In the genomic region with DNA sequence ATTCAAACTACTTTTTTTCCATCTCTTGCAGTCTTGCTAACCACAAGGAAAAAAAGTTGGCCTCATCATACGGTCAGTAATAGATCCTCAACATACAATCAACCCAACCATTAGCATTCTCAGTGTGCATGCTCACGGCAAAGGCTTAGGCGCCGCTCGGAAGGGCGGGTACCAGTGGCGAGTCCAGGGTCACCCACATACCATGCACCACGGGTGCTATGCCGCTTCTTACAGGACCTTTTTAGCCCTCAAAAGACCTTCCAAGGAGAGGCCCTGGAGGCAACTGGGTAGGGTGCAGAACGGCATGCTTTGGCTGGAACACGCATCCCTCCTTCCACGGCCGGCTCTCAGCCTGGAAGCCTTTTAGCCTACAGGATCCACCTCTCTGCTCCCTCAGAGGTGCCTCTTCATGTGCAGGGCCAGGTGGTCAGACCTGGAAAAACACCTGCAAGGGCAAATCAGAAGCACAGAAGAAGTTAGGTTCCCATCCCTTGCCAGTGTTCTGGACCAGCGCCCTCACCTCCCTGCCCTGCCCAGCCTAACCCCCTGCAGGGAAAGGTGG, we compare ENCODE assay signal across 10 cellular contexts. TPM values are rescaled to one million over a fixed set of nuclear protein-coding genes. Genes with fewer than 3 reads are reported as not detected.
DNase-seq lines count a peak whose midpoint lies in the region; ATAC-seq and TF ChIP-seq lines count a peak whose summit lies in the region.
"Had no signal": no experiment of that assay in that cellular context is flagged by ENCODE, and none has a peak within 500 bp of the region (broad histone marks: within the 10 kb centered on the region; RNA-seq: fewer than 3 reads in every experiment).

No MANE protein-coding gene starts in this region.

- no peak overlapping the region for H3K4me3 Mint-ChIP-seq in H9
- H3K4me3 Mint-ChIP-seq in activated T-helper 17 cell treated with anti-CD3 and anti-CD28 coated beads, Interleukin-2, amount 50 U/mL, for 72 hours, result peak overlapping the region; percentile 98

- no peak for TF ChIP-seq CTCF in H9 (conservative IDR thresholded peaks at IDR 0.05)
- no peak for TF ChIP-seq CTCF in fibroblast of villous mesenchyme (IDR thresholded peaks at IDR 0.05; ENCODE audit: insufficient read depth, low read depth, low read length)

- no peak overlapping the region for H3K27ac ChIP-seq in H9 (ENCODE audit: insufficient read length, low read depth, low read length)
- H3K27ac ChIP-seq: KMS-11, parathyroid adenoma had no signal

- no peak overlapping the region for H4K8ac ChIP-seq in H9 (replicated peaks; ENCODE audit: insufficient read length, low read depth, low read length)

- H2AK5ac ChIP-seq in H9 (ENCODE audit: insufficient read length, low read length), result no peak overlapping the region

- intact Hi-C loops in posterior vena cava (cut with DNase I), result no loop called here

- no peaks in the 10 kb centered on the region for H3K9me3 ChIP-seq in H9 (ENCODE audit: control insufficient read depth, low read depth, low read length)

- peaks cover 29% of the 10 kb centered on the region; the same call in 1 of the 2 replicates for H3K79me2 ChIP-seq in H9 (ENCODE audit: insufficient read depth, low read length)

- peaks cover 0 to 4% of the 10 kb centered on the region in 2 experiments; a peak in 3 of 5 replicates for H3K9me3 Mint-ChIP-seq in H9
- H3K9me3 Mint-ChIP-seq in activated T-helper 17 cell treated with anti-CD3 and anti-CD28 coated beads, Interleukin-2, amount 50 U/mL, for 72 hours, result no peaks in the 10 kb centered on the region

- no peak overlapping the region for H2AFZ ChIP-seq in H9 (ENCODE audit: low read length)
- H2AFZ ChIP-seq: parathyroid adenoma had no signal

- H3K79me1 ChIP-seq in H9 (ENCODE audit: insufficient read depth, low read depth, low read length, poor library complexity, severe bottlenecking), result peaks cover 7% of the 10 kb centered on the region

- H4K20me1 ChIP-seq in H9 (ENCODE audit: control insufficient read depth, insufficient read depth, insufficient read length), result peaks cover 3% of the 10 kb centered on the region

- peaks cover 63 to 74% (median 67%) of the 10 kb centered on the region in 3 experiments for H3K36me3 Mint-ChIP-seq in H9 (ENCODE audit: insufficient read depth in 1 of 3, low read depth in 3 of 3)
- H3K36me3 Mint-ChIP-seq in activated T-helper 17 cell treated with anti-CD3 and anti-CD28 coated beads, Interleukin-2, amount 50 U/mL, for 72 hours (ENCODE audit: low read depth), result peaks cover 99% of the 10 kb centered on the region

- H3K4me1 ChIP-seq in H9 (ENCODE audit: insufficient read depth, low read length), result peaks cover 9% of the 10 kb centered on the region; the same call in 1 of the 2 replicates
- H3K4me1 ChIP-seq: parathyroid adenoma had no signal

- no peak overlapping the region for H2BK12ac ChIP-seq in H9 (ENCODE audit: insufficient read length, low read depth, low read length)

- H3K4me2 ChIP-seq in H9 (ENCODE audit: insufficient read depth, insufficient read length, low read length), result no peak overlapping the region
- H3K4me2 ChIP-seq: KMS-11 had no signal

- peaks cover 48 to 53% of the 10 kb centered on the region in 2 experiments for H3K4me1 Mint-ChIP-seq in H9
- peaks cover 53% of the 10 kb centered on the region for H3K4me1 Mint-ChIP-seq in activated T-helper 17 cell treated with anti-CD3 and anti-CD28 coated beads, Interleukin-2, amount 50 U/mL, for 72 hours

- H3K23me2 ChIP-seq in H9 (ENCODE audit: insufficient read length, low read depth, low read length, poor library complexity, severe bottlenecking), result peaks cover 16% of the 10 kb centered on the region

- H3K27me3 ChIP-seq in H9 (ENCODE audit: insufficient read depth, low read length), result no peaks in the 10 kb centered on the region

- peak overlapping the region; percentile 90 for H3K4me3 ChIP-seq in fibroblast of villous mesenchyme (ENCODE audit: low read depth, low read length)
- H3K4me3 ChIP-seq in skeletal muscle cell (ENCODE audit: low read depth, low read length), result peak overlapping the region; percentile 24

- no peak overlapping the region for H3T11ph ChIP-seq in H9 (ENCODE audit: low read length)

- H3K27ac Mint-ChIP-seq in H9, result no peak overlapping the region
- H3K27ac Mint-ChIP-seq in activated T-helper 17 cell treated with anti-CD3 and anti-CD28 coated beads, Interleukin-2, amount 50 U/mL, for 72 hours, result peak overlapping the region; percentile 100

- ATAC-seq in activated T-helper 17 cell treated with anti-CD3 and anti-CD28 coated beads, Interleukin-2, amount 50 U/mL, for 72 hours (replicated peaks), result no peak
- no peak for ATAC-seq in HG02571 (IDR thresholded peaks at IDR 0.05; ENCODE audit: unreplicated experiment)

- WGBS in H9 (ENCODE audit: extremely low coverage, insufficient read length, low lambda C conversion rate), result no CpG with 5 or more reads among the region's 14 CpGs

- H3K56ac ChIP-seq in H9 (ENCODE audit: insufficient read length, low read depth, low read length), result no peak overlapping the region

- no peak overlapping the region for H2BK15ac ChIP-seq in H9 (ENCODE audit: low read depth, low read length)

- H4K5ac ChIP-seq in H9 (ENCODE audit: insufficient read length, low read depth, low read length), result no peak overlapping the region

- no peak overlapping the region for H3K9ac ChIP-seq in H9 (ENCODE audit: extremely low read depth, insufficient read length, low read length)
- H3K9ac ChIP-seq: KMS-11, parathyroid adenoma had no signal

- H3K27me3 Mint-ChIP-seq in H9 (ENCODE audit: low read depth), result no peaks in the 10 kb centered on the region; the same call in 1 of the 2 replicates
- H3K27me3 Mint-ChIP-seq in activated T-helper 17 cell treated with anti-CD3 and anti-CD28 coated beads, Interleukin-2, amount 50 U/mL, for 72 hours, result no peaks in the 10 kb centered on the region

- H3K23ac ChIP-seq in H9 (ENCODE audit: insufficient read length, low read depth, low read length), result no peak overlapping the region

- H3K4ac ChIP-seq in H9 (ENCODE audit: low read depth, low read length), result no peak overlapping the region

- H3K14ac ChIP-seq in H9 (ENCODE audit: insufficient read depth, low read length), result no peak overlapping the region

- H4K91ac ChIP-seq in H9 (ENCODE audit: insufficient read length, low read depth, low read length), result no peak overlapping the region

- H3K18ac ChIP-seq in H9 (ENCODE audit: insufficient read length, low read depth, low read length), result no peak overlapping the region

- H2BK20ac ChIP-seq in H9 (ENCODE audit: low read depth, low read length, poor library complexity, severe bottlenecking), result no peak overlapping the region

- no peak overlapping the region for H2BK5ac ChIP-seq in H9 (ENCODE audit: insufficient read length, low read length)

- DNase-seq in H9, result peak; percentile 17
- DNase-seq in fibroblast of villous mesenchyme (ENCODE audit: low read depth), result no peak
- DNase-seq in skeletal muscle cell (ENCODE audit: low read depth), result no peak
- no peak for DNase-seq in cerebellum (ENCODE audit: low spot score)
- DNase-seq in DMS153 (lab: John Stamatoyannopoulos, UW), result no peak
- no peak for DNase-seq in posterior vena cava (ENCODE audit: low spot score)

- H2BK120ac ChIP-seq in H9 (ENCODE audit: low read depth, low read length, poor library complexity, severe bottlenecking), result no peak overlapping the region

RNA-seq across cellular contexts. Expression of a gene that starts 5.8 kb away (rescaled TPM):
- total RNA-seq in H9 (2021) (19.3 and 20.9 TPM in 2 replicates), fibroblast of villous mesenchyme (37.6 and 51.5 TPM in 2 replicates), cerebellum (35.0 TPM), posterior vena cava (100 to 1,000 TPM; 183 to 493 TPM)
- 100 to 1,000 TPM; 163 to 201 TPM for total RNA-seq in activated T-helper 17 cell treated with anti-CD3 and anti-CD28 coated beads, Interleukin-2, amount 50 U/mL, for 72 hours
